ENCODE assay signal across 21 cellular contexts in genomic region chr10:131166486-131166885, GRCh38.
"Had no signal": no experiment of that assay in that cellular context is flagged by ENCODE, and none has a peak within 500 bp of the region (broad histone marks: within the 10 kb centered on the region; RNA-seq: fewer than 3 reads in every experiment).

No MANE protein-coding gene starts in this region.

- H3K36me3 Mint-ChIP-seq: activated naive CD4-positive, alpha-beta T cell treated with anti-CD3 and anti-CD28 coated beads, Interleukin-2, amount 10 ng/mL, durations not matched to agents 7 days and 5 days; brain; memory B cell; naive thymus-derived CD4-positive, alpha-beta T cell; stimulated activated naive B cell treated with anti-CD40 and anti-IgM and Interleukin-4, amounts not matched to agents 10 μg/mL and 1 μg/mL and 100 μg/mL, for 72 hours had no signal

- H3K27ac Mint-ChIP-seq: activated naive CD4-positive, alpha-beta T cell treated with anti-CD3 and anti-CD28 coated beads, Interleukin-2, amount 10 ng/mL, durations not matched to agents 7 days and 5 days; activated naive CD8-positive, alpha-beta T cell treated with anti-CD3 and anti-CD28 coated beads, Interleukin-2, amount 50 U/mL, for 24 hours; memory B cell; naive thymus-derived CD4-positive, alpha-beta T cell; stimulated activated naive B cell treated with anti-CD40 and anti-IgM and Interleukin-4, amounts not matched to agents 10 μg/mL and 1 μg/mL and 100 μg/mL, for 72 hours had no signal

- H3K4me3 Mint-ChIP-seq: activated naive CD4-positive, alpha-beta T cell treated with anti-CD3 and anti-CD28 coated beads, Interleukin-2, amount 10 ng/mL, durations not matched to agents 7 days and 5 days; activated naive CD8-positive, alpha-beta T cell treated with anti-CD3 and anti-CD28 coated beads, Interleukin-2, amount 50 U/mL, for 24 hours; activated T-cell treated with anti-CD3 and anti-CD28 coated beads, Interleukin-2, amount 50 U/mL, for 4 hours; brain; memory B cell; naive thymus-derived CD4-positive, alpha-beta T cell; stimulated activated naive B cell treated with anti-CD40 and anti-IgM and Interleukin-4, amounts not matched to agents 10 μg/mL and 1 μg/mL and 100 μg/mL, for 72 hours had no signal

- H3K4me1 Mint-ChIP-seq: activated naive CD8-positive, alpha-beta T cell treated with anti-CD3 and anti-CD28 coated beads, Interleukin-2, amount 50 U/mL, for 24 hours; memory B cell; stimulated activated naive B cell treated with anti-CD40 and anti-IgM and Interleukin-4, amounts not matched to agents 10 μg/mL and 1 μg/mL and 100 μg/mL, for 72 hours had no signal

- H3K27me3 Mint-ChIP-seq: activated naive CD4-positive, alpha-beta T cell treated with anti-CD3 and anti-CD28 coated beads, Interleukin-2, amount 10 ng/mL, durations not matched to agents 7 days and 5 days; activated naive CD8-positive, alpha-beta T cell treated with anti-CD3 and anti-CD28 coated beads, Interleukin-2, amount 50 U/mL, for 24 hours; memory B cell; naive thymus-derived CD4-positive, alpha-beta T cell had no signal

- ATAC-seq: activated naive CD8-positive, alpha-beta T cell treated with anti-CD3 and anti-CD28 coated beads, Interleukin-2, amount 50 U/mL, for 24 hours; activated T-cell treated with anti-CD3 and anti-CD28 coated beads, Interleukin-2, amount 50 U/mL, for 4 hours; esophagus mucosa; gastrocnemius medialis; heart right ventricle; left ventricle myocardium superior; naive thymus-derived CD4-positive, alpha-beta T cell; pancreas; stimulated activated naive B cell treated with anti-CD40 and anti-IgM and Interleukin-4, amounts not matched to agents 10 μg/mL and 1 μg/mL and 100 μg/mL, for 72 hours had no signal

- DNase-seq: activated CD4-positive, alpha-beta T cell treated with anti-CD3 and anti-CD28 coated beads, Interleukin-2, amount 50 U/mL, for 1 hour; activated CD4-positive, CD25-positive, alpha-beta regulatory T cell treated with anti-CD3 and anti-CD28 coated beads, Interleukin-2, amount 50 U/mL, for 72 hours; activated CD8-positive, alpha-beta memory T cell treated with anti-CD3 and anti-CD28 coated beads, Interleukin-2, amount 50 U/mL, for 4 hours; activated effector memory CD4-positive, alpha-beta T cell treated with Interleukin-2 at 50 U/mL for 16 hours; activated naive CD4-positive, alpha-beta T cell treated with anti-CD3 and anti-CD28 coated beads, Interleukin-2, amount 10 ng/mL, durations not matched to agents 7 days and 5 days; activated naive CD8-positive, alpha-beta T cell treated with anti-CD3 and anti-CD28 coated beads, Interleukin-2, amount 50 U/mL, for 24 hours; activated T-cell treated with anti-CD3 and anti-CD28 coated beads, Interleukin-2, amount 50 U/mL, for 4 hours; anterior cingulate cortex; central memory CD4-positive, alpha-beta T cell; cortex of kidney; gastrocnemius medialis; heart right ventricle; left ventricle myocardium superior; naive thymus-derived CD4-positive, alpha-beta T cell; stimulated activated CD4-positive, alpha-beta T cell treated with anti-CD3 and anti-CD28 coated beads, Interleukin-4, amount 100 ng/mL, for 4 hours; stimulated activated naive B cell treated with anti-CD40 and anti-IgM and Interleukin-4, amounts not matched to agents 10 μg/mL and 1 μg/mL and 100 μg/mL, for 72 hours; T-helper 2 cell had no signal

- H3K9me3 Mint-ChIP-seq: activated naive CD4-positive, alpha-beta T cell treated with anti-CD3 and anti-CD28 coated beads, Interleukin-2, amount 10 ng/mL, durations not matched to agents 7 days and 5 days; activated naive CD8-positive, alpha-beta T cell treated with anti-CD3 and anti-CD28 coated beads, Interleukin-2, amount 50 U/mL, for 24 hours; activated T-cell treated with anti-CD3 and anti-CD28 coated beads, Interleukin-2, amount 50 U/mL, for 4 hours; memory B cell; naive thymus-derived CD4-positive, alpha-beta T cell; stimulated activated naive B cell treated with anti-CD40 and anti-IgM and Interleukin-4, amounts not matched to agents 10 μg/mL and 1 μg/mL and 100 μg/mL, for 72 hours had no signal
